1 cellular context compared by ENCODE assay signal in the genomic region with DNA sequence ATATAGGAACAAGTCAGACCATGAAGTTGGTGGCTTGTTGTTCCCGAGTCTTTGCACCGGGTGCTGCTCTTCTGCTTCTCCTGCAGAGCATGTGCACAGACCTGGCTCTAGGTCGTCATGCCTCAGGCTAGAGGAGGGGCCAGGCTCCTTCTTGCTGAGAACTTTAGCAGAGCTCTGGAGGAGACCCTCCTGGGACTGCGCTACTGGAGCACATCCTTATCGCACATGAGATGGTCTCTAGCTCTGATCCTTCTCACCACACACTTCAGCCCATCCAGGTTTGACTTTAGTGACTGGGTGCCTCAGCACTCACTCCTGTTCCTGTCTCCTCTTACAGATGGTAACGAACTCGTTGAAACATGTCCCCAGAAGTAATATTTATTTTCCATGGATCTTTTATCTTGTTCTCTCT.
TF ChIP-seq lines count a peak whose summit lies in the region.

No MANE protein-coding gene starts in this region.

TF ChIP-seq in GM23338, 12 proteins besides CTCF, POLR2A, EP300 and RAD21 (continued from another document):
- TF ChIP-seq, protein P1, sequence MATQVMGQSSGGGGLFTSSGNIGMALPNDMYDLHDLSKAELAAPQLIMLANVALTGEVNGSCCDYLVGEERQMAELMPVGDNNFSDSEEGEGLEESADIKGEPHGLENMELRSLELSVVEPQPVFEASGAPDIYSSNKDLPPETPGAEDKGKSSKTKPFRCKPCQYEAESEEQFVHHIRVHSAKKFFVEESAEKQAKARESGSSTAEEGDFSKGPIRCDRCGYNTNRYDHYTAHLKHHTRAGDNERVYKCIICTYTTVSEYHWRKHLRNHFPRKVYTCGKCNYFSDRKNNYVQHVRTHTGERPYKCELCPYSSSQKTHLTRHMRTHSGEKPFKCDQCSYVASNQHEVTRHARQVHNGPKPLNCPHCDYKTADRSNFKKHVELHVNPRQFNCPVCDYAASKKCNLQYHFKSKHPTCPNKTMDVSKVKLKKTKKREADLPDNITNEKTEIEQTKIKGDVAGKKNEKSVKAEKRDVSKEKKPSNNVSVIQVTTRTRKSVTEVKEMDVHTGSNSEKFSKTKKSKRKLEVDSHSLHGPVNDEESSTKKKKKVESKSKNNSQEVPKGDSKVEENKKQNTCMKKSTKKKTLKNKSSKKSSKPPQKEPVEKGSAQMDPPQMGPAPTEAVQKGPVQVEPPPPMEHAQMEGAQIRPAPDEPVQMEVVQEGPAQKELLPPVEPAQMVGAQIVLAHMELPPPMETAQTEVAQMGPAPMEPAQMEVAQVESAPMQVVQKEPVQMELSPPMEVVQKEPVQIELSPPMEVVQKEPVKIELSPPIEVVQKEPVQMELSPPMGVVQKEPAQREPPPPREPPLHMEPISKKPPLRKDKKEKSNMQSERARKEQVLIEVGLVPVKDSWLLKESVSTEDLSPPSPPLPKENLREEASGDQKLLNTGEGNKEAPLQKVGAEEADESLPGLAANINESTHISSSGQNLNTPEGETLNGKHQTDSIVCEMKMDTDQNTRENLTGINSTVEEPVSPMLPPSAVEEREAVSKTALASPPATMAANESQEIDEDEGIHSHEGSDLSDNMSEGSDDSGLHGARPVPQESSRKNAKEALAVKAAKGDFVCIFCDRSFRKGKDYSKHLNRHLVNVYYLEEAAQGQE (IDR thresholded peaks at IDR 0.05; ENCODE audit: unreplicated experiment) = no peak
- TF ChIP-seq CREB1 (CRISPR knock-in tag; IDR thresholded peaks at IDR 0.05; ENCODE audit: low read depth) (no peak), NANOG (IDR thresholded peaks at IDR 0.05; ENCODE audit: borderline replicate concordance) (no peak), JUNB (IDR thresholded peaks at IDR 0.05; ENCODE audit: unreplicated experiment) (no peak), EZH2phosphoT487 (IDR thresholded peaks at IDR 0.05; ENCODE audit: unreplicated experiment) (no peak), POLR2AphosphoS5 (IDR thresholded peaks at IDR 0.05; ENCODE audit: low read depth) (no peak), EZH2 (IDR thresholded peaks at IDR 0.05; ENCODE audit: low read depth, unreplicated experiment) (no peak), ZNF114 (CRISPR knock-in tag; IDR thresholded peaks at IDR 0.05) (no peak), STAT1 (IDR thresholded peaks at IDR 0.05; ENCODE audit: unreplicated experiment) (no peak)
- TF ChIP-seq, protein P2, sequence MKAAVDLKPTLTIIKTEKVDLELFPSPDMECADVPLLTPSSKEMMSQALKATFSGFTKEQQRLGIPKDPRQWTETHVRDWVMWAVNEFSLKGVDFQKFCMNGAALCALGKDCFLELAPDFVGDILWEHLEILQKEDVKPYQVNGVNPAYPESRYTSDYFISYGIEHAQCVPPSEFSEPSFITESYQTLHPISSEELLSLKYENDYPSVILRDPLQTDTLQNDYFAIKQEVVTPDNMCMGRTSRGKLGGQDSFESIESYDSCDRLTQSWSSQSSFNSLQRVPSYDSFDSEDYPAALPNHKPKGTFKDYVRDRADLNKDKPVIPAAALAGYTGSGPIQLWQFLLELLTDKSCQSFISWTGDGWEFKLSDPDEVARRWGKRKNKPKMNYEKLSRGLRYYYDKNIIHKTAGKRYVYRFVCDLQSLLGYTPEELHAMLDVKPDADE (IDR thresholded peaks at IDR 0.05) = no peak
- TF ChIP-seq, protein P3, sequence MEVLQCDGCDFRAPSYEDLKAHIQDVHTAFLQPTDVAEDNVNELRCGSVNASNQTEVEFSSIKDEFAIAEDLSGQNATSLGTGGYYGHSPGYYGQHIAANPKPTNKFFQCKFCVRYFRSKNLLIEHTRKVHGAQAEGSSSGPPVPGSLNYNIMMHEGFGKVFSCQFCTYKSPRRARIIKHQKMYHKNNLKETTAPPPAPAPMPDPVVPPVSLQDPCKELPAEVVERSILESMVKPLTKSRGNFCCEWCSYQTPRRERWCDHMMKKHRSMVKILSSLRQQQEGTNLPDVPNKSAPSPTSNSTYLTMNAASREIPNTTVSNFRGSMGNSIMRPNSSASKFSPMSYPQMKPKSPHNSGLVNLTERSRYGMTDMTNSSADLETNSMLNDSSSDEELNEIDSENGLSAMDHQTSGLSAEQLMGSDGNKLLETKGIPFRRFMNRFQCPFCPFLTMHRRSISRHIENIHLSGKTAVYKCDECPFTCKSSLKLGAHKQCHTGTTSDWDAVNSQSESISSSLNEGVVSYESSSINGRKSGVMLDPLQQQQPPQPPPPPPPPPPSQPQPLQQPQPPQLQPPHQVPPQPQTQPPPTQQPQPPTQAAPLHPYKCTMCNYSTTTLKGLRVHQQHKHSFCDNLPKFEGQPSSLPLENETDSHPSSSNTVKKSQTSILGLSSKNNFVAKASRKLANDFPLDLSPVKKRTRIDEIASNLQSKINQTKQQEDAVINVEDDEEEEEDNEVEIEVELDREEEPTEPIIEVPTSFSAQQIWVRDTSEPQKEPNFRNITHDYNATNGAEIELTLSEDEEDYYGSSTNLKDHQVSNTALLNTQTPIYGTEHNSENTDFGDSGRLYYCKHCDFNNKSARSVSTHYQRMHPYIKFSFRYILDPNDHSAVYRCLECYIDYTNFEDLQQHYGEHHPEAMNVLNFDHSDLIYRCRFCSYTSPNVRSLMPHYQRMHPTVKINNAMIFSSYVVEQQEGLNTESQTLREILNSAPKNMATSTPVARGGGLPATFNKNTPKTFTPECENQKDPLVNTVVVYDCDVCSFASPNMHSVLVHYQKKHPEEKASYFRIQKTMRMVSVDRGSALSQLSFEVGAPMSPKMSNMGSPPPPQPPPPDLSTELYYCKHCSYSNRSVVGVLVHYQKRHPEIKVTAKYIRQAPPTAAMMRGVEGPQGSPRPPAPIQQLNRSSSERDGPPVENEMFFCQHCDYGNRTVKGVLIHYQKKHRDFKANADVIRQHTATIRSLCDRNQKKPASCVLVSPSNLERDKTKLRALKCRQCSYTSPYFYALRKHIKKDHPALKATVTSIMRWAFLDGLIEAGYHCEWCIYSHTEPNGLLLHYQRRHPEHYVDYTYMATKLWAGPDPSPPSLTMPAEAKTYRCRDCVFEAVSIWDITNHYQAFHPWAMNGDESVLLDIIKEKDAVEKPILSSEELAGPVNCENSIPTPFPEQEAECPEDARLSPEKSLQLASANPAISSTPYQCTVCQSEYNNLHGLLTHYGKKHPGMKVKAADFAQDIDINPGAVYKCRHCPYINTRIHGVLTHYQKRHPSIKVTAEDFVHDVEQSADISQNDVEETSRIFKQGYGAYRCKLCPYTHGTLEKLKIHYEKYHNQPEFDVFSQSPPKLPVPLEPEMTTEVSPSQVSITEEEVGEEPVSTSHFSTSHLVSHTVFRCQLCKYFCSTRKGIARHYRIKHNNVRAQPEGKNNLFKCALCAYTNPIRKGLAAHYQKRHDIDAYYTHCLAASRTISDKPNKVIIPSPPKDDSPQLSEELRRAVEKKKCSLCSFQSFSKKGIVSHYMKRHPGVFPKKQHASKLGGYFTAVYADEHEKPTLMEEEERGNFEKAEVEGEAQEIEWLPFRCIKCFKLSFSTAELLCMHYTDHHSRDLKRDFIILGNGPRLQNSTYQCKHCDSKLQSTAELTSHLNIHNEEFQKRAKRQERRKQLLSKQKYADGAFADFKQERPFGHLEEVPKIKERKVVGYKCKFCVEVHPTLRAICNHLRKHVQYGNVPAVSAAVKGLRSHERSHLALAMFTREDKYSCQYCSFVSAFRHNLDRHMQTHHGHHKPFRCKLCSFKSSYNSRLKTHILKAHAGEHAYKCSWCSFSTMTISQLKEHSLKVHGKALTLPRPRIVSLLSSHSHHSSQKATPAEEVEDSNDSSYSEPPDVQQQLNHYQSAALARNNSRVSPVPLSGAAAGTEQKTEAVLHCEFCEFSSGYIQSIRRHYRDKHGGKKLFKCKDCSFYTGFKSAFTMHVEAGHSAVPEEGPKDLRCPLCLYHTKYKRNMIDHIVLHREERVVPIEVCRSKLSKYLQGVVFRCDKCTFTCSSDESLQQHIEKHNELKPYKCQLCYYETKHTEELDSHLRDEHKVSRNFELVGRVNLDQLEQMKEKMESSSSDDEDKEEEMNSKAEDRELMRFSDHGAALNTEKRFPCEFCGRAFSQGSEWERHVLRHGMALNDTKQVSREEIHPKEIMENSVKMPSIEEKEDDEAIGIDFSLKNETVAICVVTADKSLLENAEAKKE (CRISPR knock-in tag; IDR thresholded peaks at IDR 0.05) = no peak
